ENCODE assay signal across 24 cellular contexts in genomic region chr6:30935018-30935417, GRCh38. TPM values are rescaled to one million over a fixed set of nuclear protein-coding genes. Genes with fewer than 3 reads are reported as not detected.
DNase-seq lines count a peak whose midpoint lies in the region; ATAC-seq, FAIRE-seq and TF ChIP-seq lines count a peak whose summit lies in the region.
"Had no signal": no experiment of that assay in that cellular context is flagged by ENCODE, and none has a peak within 500 bp of the region (broad histone marks: within the 10 kb centered on the region; RNA-seq: fewer than 3 reads in every experiment).

No MANE protein-coding gene starts in this region.

- H3K27me3 ChIP-seq in H7 (ENCODE audit: control insufficient read depth, insufficient read depth, low read length) (no peaks in the 10 kb centered on the region; the same call in 1 of the 2 replicates), lung (ENCODE audit: control insufficient read depth, insufficient read depth) (no peaks in the 10 kb centered on the region)
- H3K27me3 ChIP-seq: pancreas had no signal

- DNase-seq in H7 (peak; percentile 22), NCI-H345 (lab: John Stamatoyannopoulos, UW) (peak; percentile 53), cardiac fibroblast (ENCODE audit: low read depth in 2 of 2) (peak; percentile 28 to 56), lung (ENCODE audit: low spot score) (peak; percentile 85), HEK293T (ENCODE audit: extremely low spot score) (no peak), GM19239 (ENCODE audit: insufficient read length, low spot score) (no peak)
- DNase-seq in stimulated activated naive CD4-positive, alpha-beta T cell treated with Interleukin-2 at 50 U/mL for 16 hours (lab: John Stamatoyannopoulos, UW) = no peak
- DNase-seq: activated CD4-positive, alpha-beta T cell treated with anti-CD3 and anti-CD28 coated beads for 4 hours; amniotic stem cell; CD4-positive, alpha-beta memory T cell; effector CD8-positive, alpha-beta T cell; GOT3; heart right ventricle; immature natural killer cell; naive thymus-derived CD4-positive, alpha-beta T cell; NK-92 treated with Interleukin-12 subunit alpha and Interleukin-12 subunit beta, amount 100 ng/mL, for 24 hours; pancreas; stimulated activated naive B cell treated with anti-CD40 and anti-IgM and Interleukin-4, amounts not matched to agents 10 μg/mL and 1 μg/mL and 100 μg/mL, for 72 hours; tibial artery had no signal

- peak; percentile 14 for ATAC-seq in lung (ENCODE audit: insufficient read depth, low FRiP score)
- no peak for ATAC-seq in GM21737 (IDR thresholded peaks at IDR 0.05; ENCODE audit: unreplicated experiment)
- ATAC-seq: heart right ventricle; naive thymus-derived CD4-positive, alpha-beta T cell; pancreas; sciatic nerve; stimulated activated naive B cell treated with anti-CD40 and anti-IgM and Interleukin-4, amounts not matched to agents 10 μg/mL and 1 μg/mL and 100 μg/mL, for 72 hours had no signal

- POLR2A ChIA-PET in HEK293T (lab: Yijun Ruan, JAX) = no interaction called here

- CTCF ChIA-PET in HEK293T (lab: Yijun Ruan, JAX) = interaction anchor here (0.6 to 0.7 kb wide), 2 partner anchors 8 to 152 kb away, joined by 3 to 8 read pairs; no protein-coding TSS in a partner anchor

- FAIRE-seq in GM19239 (lab: Jason Lieb, UNC) = no peak
- FAIRE-seq: HTR-8/SVneo, pancreas had no signal

- H3K9me3 ChIP-seq in lung (ENCODE audit: control insufficient read depth in 2 of 2, insufficient read depth in 1 of 2, low read length in 1 of 2) = no peaks in the 10 kb centered on the region
- H3K9me3 ChIP-seq: heart right ventricle, pancreas, tibial artery had no signal

- no peaks in the 10 kb centered on the region for H3K36me3 ChIP-seq in H7 (replicated peaks; ENCODE audit: control insufficient read depth, insufficient read depth, low read length)
- no peaks in the 10 kb centered on the region for H3K36me3 ChIP-seq in lung (ENCODE audit: control insufficient read depth in 2 of 2, insufficient read depth in 2 of 2, low read length in 2 of 2)
- H3K36me3 ChIP-seq: heart right ventricle, pancreas, tibial artery had no signal

- WGBS in lung, 2 donors = 8 to 9% methylated on average over 3 of the region's 3 CpGs

- peak overlapping the region in 1 of 2 donors; percentile 82 for H3K27ac ChIP-seq in lung (ENCODE audit: low read depth in 1 of 2, low read length in 1 of 2)
- H3K27ac ChIP-seq: heart right ventricle, pancreas, tibial artery had no signal

- H3K4me3 ChIP-seq in H7 (ENCODE audit: insufficient read depth, low read depth, low read length) (no peak overlapping the region), cardiac fibroblast (replicated peaks in 1 of 2; ENCODE audit: low read depth in 2 of 2, low read length in 2 of 2) (no peak overlapping the region), lung (no peak overlapping the region)
- H3K4me3 ChIP-seq: heart right ventricle, pancreas, tibial artery had no signal

- TF ChIP-seq CTCF in cardiac fibroblast (IDR thresholded peaks at IDR 0.05; ENCODE audit: low read depth, low read length) (no peak), lung (IDR thresholded peaks at IDR 0.05; ENCODE audit: control extremely low read depth, extremely low read depth) (no peak)

- H3K4me1 ChIP-seq in lung (ENCODE audit: control insufficient read depth in 2 of 2, insufficient read depth in 2 of 2, low read length in 2 of 2) = peaks cover 0 to 15% of the 10 kb centered on the region in 2 donors
- H3K4me1 ChIP-seq: heart right ventricle, tibial artery had no signal

TF ChIP-seq in HEK293T, 16 proteins besides CTCF, POLR2A, EP300 and RAD21:
- no peak for TF ChIP-seq SUZ12 (IDR thresholded peaks at IDR 0.05)
- TF ChIP-seq BHLHE40 (IDR thresholded peaks at IDR 0.05; ENCODE audit: borderline replicate concordance) = no peak
- no peak for TF ChIP-seq TARDBP (IDR thresholded peaks at IDR 0.05)
- TF ChIP-seq, protein P1, sequence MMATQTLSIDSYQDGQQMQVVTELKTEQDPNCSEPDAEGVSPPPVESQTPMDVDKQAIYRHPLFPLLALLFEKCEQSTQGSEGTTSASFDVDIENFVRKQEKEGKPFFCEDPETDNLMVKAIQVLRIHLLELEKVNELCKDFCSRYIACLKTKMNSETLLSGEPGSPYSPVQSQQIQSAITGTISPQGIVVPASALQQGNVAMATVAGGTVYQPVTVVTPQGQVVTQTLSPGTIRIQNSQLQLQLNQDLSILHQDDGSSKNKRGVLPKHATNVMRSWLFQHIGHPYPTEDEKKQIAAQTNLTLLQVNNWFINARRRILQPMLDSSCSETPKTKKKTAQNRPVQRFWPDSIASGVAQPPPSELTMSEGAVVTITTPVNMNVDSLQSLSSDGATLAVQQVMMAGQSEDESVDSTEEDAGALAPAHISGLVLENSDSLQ (IDR thresholded peaks at IDR 0.05) = no peak
- no peak for TF ChIP-seq SP1 (IDR thresholded peaks at IDR 0.05)
- TF ChIP-seq FOXM1 (IDR thresholded peaks at IDR 0.05; ENCODE audit: borderline replicate concordance) = no peak
- no peak for TF ChIP-seq NFRKB (IDR thresholded peaks at IDR 0.05)
- no peak for TF ChIP-seq FOXA1 (IDR thresholded peaks at IDR 0.05)
- TF ChIP-seq ELF4 (IDR thresholded peaks at IDR 0.05) = no peak
- TF ChIP-seq L3MBTL2 (conservative IDR thresholded peaks at IDR 0.05) = no peak
- no peak for TF ChIP-seq FOXK2 (IDR thresholded peaks at IDR 0.05)
- TF ChIP-seq ZNF384 (IDR thresholded peaks at IDR 0.05) = no peak
- no peak for TF ChIP-seq LEF1 (IDR thresholded peaks at IDR 0.05; ENCODE audit: borderline replicate concordance)
- TF ChIP-seq CTBP1 (IDR thresholded peaks at IDR 0.05; ENCODE audit: borderline replicate concordance) = no peak
- TF ChIP-seq HDGF (IDR thresholded peaks at IDR 0.05; ENCODE audit: borderline replicate concordance) = no peak
- TF ChIP-seq ARNT (IDR thresholded peaks at IDR 0.05) = no peak

RNA-seq across cellular contexts. Expression of gene SFTA2, which starts 3.0 kb away (rescaled TPM):
- total RNA-seq in H7 (2014; rRNA removed; shearing (Covaris generic)) = not detected in 2 replicates
- total RNA-seq in lung = 100 to 1,000 TPM in 1 of 2 donors, 10 to 100 TPM in 1; 65.4 to 374 TPM
- 1,000 to 10,000 TPM in 1 of 2 donors, 100 to 1,000 TPM in 1; 771 to 2,392 TPM for polyA plus RNA-seq in lung
- total RNA-seq: heart right ventricle; LHCN-M2; lung microvascular endothelial cell; naive thymus-derived CD4-positive, alpha-beta T cell had no signal
- polyA plus RNA-seq: CD4-positive, alpha-beta memory T cell; heart right ventricle; immature natural killer cell had no signal

RNA-seq across cellular contexts. Expression of gene MUCL3, which starts 5.8 kb away (rescaled TPM):
- not detected in 2 replicates for total RNA-seq in H7 (2014; rRNA removed; shearing (Covaris generic))
- 1 to 10 TPM in 1 of 2 donors, under 1 TPM in 1; 0.51 to 3.6 TPM for total RNA-seq in lung
- polyA plus RNA-seq in lung = 1 to 10 TPM in 1 of 2 donors, under 1 TPM in 1; 0.47 to 6.4 TPM
- total RNA-seq: CD4-positive, alpha-beta memory T cell; LHCN-M2; lung microvascular endothelial cell; naive thymus-derived CD4-positive, alpha-beta T cell had no signal
- polyA plus RNA-seq: CD4-positive, alpha-beta memory T cell; heart right ventricle; immature natural killer cell; naive thymus-derived CD4-positive, alpha-beta T cell had no signal

RNA-seq across cellular contexts. Expression of gene VARS2, which starts 21.0 kb away (rescaled TPM):
- 54.4 and 60.5 TPM in 2 replicates for total RNA-seq in H7 (2014; rRNA removed; shearing (Covaris generic))
- total RNA-seq in lung = 10 to 100 TPM; 17.4 to 32.2 TPM
- polyA plus RNA-seq in lung = 10 to 100 TPM; 18.8 to 38.4 TPM

RNA-seq across cellular contexts. Expression of gene GTF2H4, which starts 27.0 kb away (rescaled TPM):
- total RNA-seq in H7 (2014; rRNA removed; shearing (Covaris generic)) = 30.5 and 30.9 TPM in 2 replicates
- 10 to 100 TPM; 31.1 to 37.2 TPM for total RNA-seq in lung
- polyA plus RNA-seq in lung = 10 to 100 TPM; 25.3 to 31.0 TPM

RNA-seq across cellular contexts. Expression of gene MUC21, which starts 48.5 kb away (rescaled TPM):
- not detected in 2 replicates for total RNA-seq in H7 (2014; rRNA removed; shearing (Covaris generic))
- 1 to 10 TPM in 1 of 2 donors, under 1 TPM in 1; 0.40 to 8.6 TPM for total RNA-seq in lung
- polyA plus RNA-seq in lung = 1 to 10 TPM; 3.3 to 4.6 TPM
- total RNA-seq: CD4-positive, alpha-beta memory T cell; heart right ventricle; LHCN-M2; lung microvascular endothelial cell; naive thymus-derived CD4-positive, alpha-beta T cell; pancreas had no signal
- polyA plus RNA-seq: CD4-positive, alpha-beta memory T cell; immature natural killer cell; naive thymus-derived CD4-positive, alpha-beta T cell had no signal

Comparison
In these comparisons a context has a peak if more than half of its experiments do, and no peak if none do; other contexts are left out.
1. DNase-seq: peak in H7 (single experiment), NCI-H345 (single experiment), cardiac fibroblast (2 of 2) and lung (single experiment); none in HEK293T (single experiment), GM19239 (single experiment) and stimulated activated naive CD4-positive, alpha-beta T cell treated with Interleukin-2 at 50 U/mL for 16 hours (single experiment).
2. RNA of gene SFTA2, which starts 3.0 kb away (total RNA-seq): 65.4 to 374 TPM in lung; not detected in H7; every median in the first group is over 10 times any median in the second.